ENCODE assay signal across 13 cellular contexts in genomic region chr18:38747153-38747552, GRCh38.
"Had no signal": no experiment of that assay in that cellular context is flagged by ENCODE, and none has a peak within 500 bp of the region (broad histone marks: within the 10 kb centered on the region; RNA-seq: fewer than 3 reads in every experiment).

No MANE protein-coding gene starts in this region.

- H3K27ac ChIP-seq: parathyroid adenoma, testis, upper lobe of right lung had no signal

- H3K27me3 ChIP-seq: testis, upper lobe of right lung had no signal

- DNase-seq: activated CD4-positive, alpha-beta T cell treated with anti-CD3 and anti-CD28 coated beads for 4 hours; activated CD8-positive, alpha-beta memory T cell treated with anti-CD3 and anti-CD28 coated beads, Interleukin-2, amount 50 U/mL, for 4 hours; activated CD8-positive, alpha-beta T cell treated with anti-CD3 and anti-CD28 coated beads for 36 hours; activated naive CD4-positive, alpha-beta T cell; aorta; hypothalamus; kidney glomerular epithelial cell; midbrain; stimulated activated CD4-positive, alpha-beta T cell treated with anti-CD3 and anti-CD28 coated beads, Interleukin-4, amount 100 ng/mL, for 1 hour; testis; upper lobe of right lung had no signal

- H3K4me1 ChIP-seq: parathyroid adenoma, testis, upper lobe of right lung had no signal

- ATAC-seq: activated CD8-positive, alpha-beta T cell treated with anti-CD3 and anti-CD28 coated beads for 36 hours; esophagus mucosa; upper lobe of right lung had no signal

- H3K4me3 ChIP-seq: testis, upper lobe of right lung had no signal

- H3K36me3 ChIP-seq: upper lobe of right lung had no signal

- H3K9me3 ChIP-seq: testis, upper lobe of right lung had no signal
